8 cellular contexts compared by ENCODE assay signal in the genomic region with DNA sequence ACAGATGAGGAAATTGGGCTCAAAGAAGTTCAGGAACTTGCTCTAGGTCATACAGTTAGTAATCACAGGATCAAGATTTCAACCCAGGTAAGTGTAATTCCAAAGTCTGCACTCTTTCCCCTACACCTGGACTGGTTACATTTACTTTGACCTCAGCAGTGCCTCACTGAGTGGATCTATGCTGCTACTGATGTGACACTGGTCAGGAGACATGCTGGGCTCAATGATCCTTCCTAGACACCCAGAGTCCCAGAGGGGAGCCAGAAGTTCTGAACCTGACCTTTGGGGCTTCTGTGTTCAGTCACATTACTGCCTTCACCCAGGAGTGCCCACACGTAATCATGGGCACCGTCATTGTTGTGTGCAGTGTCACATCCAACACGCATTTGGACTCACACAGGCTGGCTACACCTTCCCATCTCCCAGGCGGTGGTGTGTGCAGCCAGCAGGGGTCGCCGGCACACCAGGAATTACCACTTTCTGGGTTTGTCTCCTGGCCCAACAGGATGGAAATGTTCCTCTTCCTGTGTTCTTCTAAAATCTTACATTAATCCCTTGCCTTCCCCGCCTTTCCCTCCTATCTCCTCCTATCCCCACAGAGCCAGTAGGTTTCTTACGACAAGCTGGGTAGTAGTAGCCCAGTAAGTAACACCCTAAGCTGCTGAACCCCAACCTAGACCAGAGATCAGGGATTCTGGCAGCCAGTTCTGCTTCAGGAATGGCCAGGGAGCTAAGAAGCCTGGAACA. TPM values are rescaled to one million over a fixed set of nuclear protein-coding genes. Genes with fewer than 3 reads are reported as not detected.
DNase-seq lines count a peak whose midpoint lies in the region; ATAC-seq, FAIRE-seq and TF ChIP-seq lines count a peak whose summit lies in the region.

No MANE protein-coding gene starts in this region.

- H3K9me2 ChIP-seq in MM.1S (replicated peaks; ENCODE audit: insufficient read depth, low read length) (no peaks in the 10 kb centered on the region), SU-DHL-6 (replicated peaks; ENCODE audit: insufficient read depth, low read length) (no peaks in the 10 kb centered on the region)

- H3K36me3 Mint-ChIP-seq in activated naive CD4-positive, alpha-beta T cell treated with anti-CD3 and anti-CD28 coated beads, Interleukin-2, amount 50 U/mL, for 72 hours, result no peaks in the 10 kb centered on the region

- peak; percentile 48 for DNase-seq in GM12892 (ENCODE audit: insufficient read length)
- DNase-seq in MM.1S, result peak; percentile 49
- DNase-seq in activated naive CD4-positive, alpha-beta T cell treated with anti-CD3 and anti-CD28 coated beads, Interleukin-2, amount 50 U/mL, for 72 hours (ENCODE audit: low spot score in 2 of 2), result peak; percentile 71 to 80
- peak; percentile 88 for DNase-seq in Right ventricle myocardium superior
- DNase-seq in psoas muscle, result peak; percentile 84 to 90
- DNase-seq in vagina (ENCODE audit: extremely low spot score in 2 of 2), result no peak

- no peaks in the 10 kb centered on the region for H3F3A ChIP-seq in MM.1S (ENCODE audit: insufficient read depth, low read length)
- no peaks in the 10 kb centered on the region for H3F3A ChIP-seq in SU-DHL-6 (ENCODE audit: insufficient read depth)

- no peaks in the 10 kb centered on the region for H3K9me3 ChIP-seq in MM.1S (replicated peaks; ENCODE audit: insufficient read depth, low read length)
- H3K9me3 ChIP-seq in SU-DHL-6 (ENCODE audit: insufficient read depth, low read length), result no peaks in the 10 kb centered on the region
- H3K9me3 ChIP-seq in psoas muscle, result no peaks in the 10 kb centered on the region
- H3K9me3 ChIP-seq in vagina, result no peaks in the 10 kb centered on the region

- WGBS in psoas muscle, 3 donors, result 3 to 4% (median 3%) methylated on average over 8 of the region's 8 CpGs

- intact Hi-C loops in Right ventricle myocardium superior (cut with DNase I), result loop anchor here (1.0 kb wide), 1 partner anchor 45 kb away; no protein-coding TSS in a partner anchor
- intact Hi-C loops in psoas muscle (cut with DNase I), result loop anchor here (1.0 to 10.0 kb wide), 3 partner anchors 42 to 513 kb away; no protein-coding TSS in a partner anchor
- intact Hi-C loops in vagina (cut with DNase I), result loop anchor here (2.0 kb wide), 1 partner anchor 45 kb away; no protein-coding TSS in a partner anchor

- peak; percentile 95 to 97 for ATAC-seq in activated naive CD4-positive, alpha-beta T cell treated with anti-CD3 and anti-CD28 coated beads, Interleukin-2, amount 50 U/mL, for 72 hours
- ATAC-seq in Right ventricle myocardium superior (ENCODE audit: poor library complexity), result peak; percentile 96
- ATAC-seq in psoas muscle, result peak; percentile 93 to 97 (median 94)

- H3K27ac ChIP-seq in 22Rv1, result no peak overlapping the region
- H3K27ac ChIP-seq in MM.1S (ENCODE audit: low read length), result no peak overlapping the region
- H3K27ac ChIP-seq in SU-DHL-6 (ENCODE audit: low read depth, low read length), result no peak overlapping the region
- H3K27ac ChIP-seq in psoas muscle, result no peak overlapping the region
- H3K27ac ChIP-seq in vagina, result no peak overlapping the region

- H2AFZ ChIP-seq in MM.1S (ENCODE audit: low read length) (no peak overlapping the region), SU-DHL-6 (ENCODE audit: low read depth, low read length, severe bottlenecking) (no peak overlapping the region)

- H3K9me3 Mint-ChIP-seq in activated naive CD4-positive, alpha-beta T cell treated with anti-CD3 and anti-CD28 coated beads, Interleukin-2, amount 50 U/mL, for 72 hours, result no peaks in the 10 kb centered on the region

- H3K27me3 ChIP-seq in MM.1S (replicated peaks; ENCODE audit: insufficient read depth, low read length) (peaks cover 74% of the 10 kb centered on the region), SU-DHL-6 (ENCODE audit: low read length) (no peaks in the 10 kb centered on the region), psoas muscle (ENCODE audit: insufficient read depth in 3 of 3, low read length in 2 of 3) (peaks cover 0 to 23% (median 4%) of the 10 kb centered on the region in 3 donors), vagina (no peaks in the 10 kb centered on the region)

- no peaks in the 10 kb centered on the region for H3K4me1 ChIP-seq in MM.1S (ENCODE audit: low read length)
- H3K4me1 ChIP-seq in psoas muscle, result no peaks in the 10 kb centered on the region
- peaks cover 9% of the 10 kb centered on the region for H3K4me1 ChIP-seq in vagina

- H4K20me1 ChIP-seq in MM.1S (ENCODE audit: insufficient read depth, low read length) (no peaks in the 10 kb centered on the region), SU-DHL-6 (ENCODE audit: low read depth, low read length) (no peaks in the 10 kb centered on the region)

- TF ChIP-seq CTCF in 22Rv1 (IDR thresholded peaks at IDR 0.05) (peak; percentile 99), MM.1S (IDR thresholded peaks at IDR 0.05; ENCODE audit: low read length) (peak; percentile 94), SU-DHL-6 (IDR thresholded peaks at IDR 0.05; ENCODE audit: insufficient read depth, low read length, poor library complexity, severe bottlenecking) (peak; percentile 89), psoas muscle (IDR thresholded peaks at IDR 0.05) (peak; percentile 91), vagina (IDR thresholded peaks at IDR 0.05) (peak; percentile 66 to 86 (median 84))

- H3K36me3 ChIP-seq in MM.1S (replicated peaks; ENCODE audit: insufficient read depth, low read length) (no peaks in the 10 kb centered on the region), SU-DHL-6 (ENCODE audit: low read length) (no peaks in the 10 kb centered on the region), psoas muscle (ENCODE audit: insufficient read depth in 1 of 2, low read depth in 1 of 2) (no peaks in the 10 kb centered on the region), vagina (no peaks in the 10 kb centered on the region)

- H3K79me2 ChIP-seq in MM.1S (ENCODE audit: low read length) (no peaks in the 10 kb centered on the region), SU-DHL-6 (ENCODE audit: insufficient read depth, low read length) (no peaks in the 10 kb centered on the region)

- TF ChIP-seq POLR2A in GM12892 (IDR thresholded peaks at IDR 0.05; ENCODE audit: low read depth, low read length) (no peak), vagina (IDR thresholded peaks at IDR 0.05) (no peak)

- peak; percentile 88 for FAIRE-seq in GM12892 (lab: Jason Lieb, UNC)

- H3K9ac ChIP-seq in MM.1S (ENCODE audit: low read length), result no peak overlapping the region
- no peak overlapping the region for H3K9ac ChIP-seq in SU-DHL-6 (ENCODE audit: low read length)

- no peak overlapping the region for H3K4me2 ChIP-seq in MM.1S (ENCODE audit: low read depth, low read length)
- no peak overlapping the region for H3K4me2 ChIP-seq in SU-DHL-6 (ENCODE audit: low read depth, low read length, poor library complexity, severe bottlenecking)

- no peak overlapping the region for H3K4me3 ChIP-seq in MM.1S (ENCODE audit: low read length)
- no peak overlapping the region for H3K4me3 ChIP-seq in SU-DHL-6 (ENCODE audit: insufficient read depth, low read length, poor library complexity, severe bottlenecking)
- H3K4me3 ChIP-seq in psoas muscle, result no peak overlapping the region
- no peak overlapping the region for H3K4me3 ChIP-seq in vagina

- H3K27ac Mint-ChIP-seq in activated naive CD4-positive, alpha-beta T cell treated with anti-CD3 and anti-CD28 coated beads, Interleukin-2, amount 50 U/mL, for 72 hours, result no peak overlapping the region

RNA-seq across cellular contexts. Expression of a gene that starts 25.6 kb away (rescaled TPM):
- polyA plus RNA-seq in GM12892 (2012; ENCODE audit: missing spikeins), result 24.5 TPM
- 10 to 100 TPM; 35.4 to 36.2 TPM for total RNA-seq in activated naive CD4-positive, alpha-beta T cell treated with anti-CD3 and anti-CD28 coated beads, Interleukin-2, amount 50 U/mL, for 72 hours
- 179 TPM for total RNA-seq in Right ventricle myocardium superior
- 100 to 1,000 TPM; 180 to 255 (median 189) TPM for total RNA-seq in psoas muscle
- 100 to 1,000 TPM in 2 of 3 donors, 10 to 100 TPM in 1; 41.1 to 125 (median 124) TPM for polyA plus RNA-seq in psoas muscle
- 131 TPM for total RNA-seq in vagina

RNA-seq across cellular contexts. Expression of a gene that starts 25.8 kb away (rescaled TPM):
- 687 TPM for polyA plus RNA-seq in GM12892 (2012; ENCODE audit: missing spikeins)
- total RNA-seq in activated naive CD4-positive, alpha-beta T cell treated with anti-CD3 and anti-CD28 coated beads, Interleukin-2, amount 50 U/mL, for 72 hours, result 100 to 1,000 TPM; 319 to 327 TPM
- 569 TPM for total RNA-seq in Right ventricle myocardium superior
- 100 to 1,000 TPM; 349 to 495 (median 423) TPM for total RNA-seq in psoas muscle
- polyA plus RNA-seq in psoas muscle, result 100 to 1,000 TPM; 396 to 646 (median 496) TPM
- total RNA-seq in vagina, result 311 TPM

RNA-seq across cellular contexts. Expression of a gene that starts 50.1 kb away (rescaled TPM):
- polyA plus RNA-seq in GM12892 (2012; ENCODE audit: missing spikeins), result not detected
- total RNA-seq in activated naive CD4-positive, alpha-beta T cell treated with anti-CD3 and anti-CD28 coated beads, Interleukin-2, amount 50 U/mL, for 72 hours, result not detected
- total RNA-seq in Right ventricle myocardium superior, result 0.83 TPM
- total RNA-seq in psoas muscle, result not detected
- not detected for polyA plus RNA-seq in psoas muscle
- total RNA-seq in vagina, result not detected

Comparison
In these comparisons a context has a peak if more than half of its experiments do, and no peak if none do; other contexts are left out.
1. DNase-seq: peak in GM12892 (single experiment), MM.1S (single experiment), activated naive CD4-positive, alpha-beta T cell treated with anti-CD3 and anti-CD28 coated beads, Interleukin-2, amount 50 U/mL, for 72 hours (2 of 2), Right ventricle myocardium superior (single experiment) and psoas muscle (2 of 2); none in vagina (0 of 2).
2. Peak in every context shown above with its lines, with median percentiles within 50 percentile points of each other: CTCF ChIP-seq and ATAC-seq.